In genomic region chr18:6370410-6370809, GRCh38 we compare ENCODE assay signal across 19 cellular contexts. TPM values are rescaled to one million over a fixed set of nuclear protein-coding genes. Genes with fewer than 3 reads are reported as not detected.
A peak's percentile ranks its signal among the peaks of the same experiment; 100 is the strongest.
DNase-seq lines count a peak whose midpoint lies in the region; ATAC-seq, FAIRE-seq and TF ChIP-seq lines count a peak whose summit lies in the region.
"Had no signal": no experiment of that assay in that cellular context is flagged by ENCODE, and none has a peak within 500 bp of the region (broad histone marks: within the 10 kb centered on the region; RNA-seq: fewer than 3 reads in every experiment).

No MANE protein-coding gene starts in this region.

- no peak for TF ChIP-seq POLR2A in H1 (IDR thresholded peaks at IDR 0.05; ENCODE audit: control extremely low read depth in 1 of 2, low read depth in 2 of 2, low read length in 2 of 2)

- no peaks in the 10 kb centered on the region for H4K20me1 ChIP-seq in H1 (replicated peaks in 1 of 2; ENCODE audit: control insufficient read depth in 1 of 2, insufficient read depth in 2 of 2, low read length in 2 of 2)

- 0 out of 2 replicates have a peak overlapping the region, but pooled peaks have one; percentile 75 for H2AK5ac ChIP-seq in H1 (ENCODE audit: low read depth, low read length)

- WGBS in right cardiac atrium = 36% methylated on average over 8 of the region's 8 CpGs
- WGBS in H1 (ENCODE audit: extremely low coverage in 1 of 2, insufficient coverage in 1 of 2, insufficient read length in 1 of 2, insufficient replicate concordance in 2 of 2, low coverage in 1 of 2, low lambda C conversion rate in 2 of 2, missing lambda C conversion rate in 1 of 2), 2 experiments = 96% methylated on average over 8 of the region's 8 CpGs; no CpG with 5 or more reads in 1 of the 2 experiments

- in situ Hi-C loops in KBM-7 (cut with MboI; ENCODE audit: low pct_unique_long_range_greater_than_20kb, low sequenced_read_pairs) = no loop called here

- no peak overlapping the region for H2BK5ac ChIP-seq in H1 (ENCODE audit: low read depth, low read length)

- peak; percentile 55 to 63 for ATAC-seq in right cardiac atrium
- ATAC-seq: K562; stimulated activated naive CD8-positive, alpha-beta T cell treated with anti-CD3 and anti-CD28 coated beads, Interleukin-15, Interleukin-2, amounts not matched to agents 100 U/mL and 50 U/mL, for 24 hours had no signal

- CTCF ChIA-PET in H1 (lab: Charles Lee; ENCODE audit: partially characterized antibody) = no interaction called here

- H3K9ac ChIP-seq in H1 (replicated peaks in 1 of 4; ENCODE audit: extremely low read depth in 1 of 4, low read depth in 3 of 4, low read length in 3 of 4) = no peak overlapping the region

- no peaks in the 10 kb centered on the region for H3K23me2 ChIP-seq in H1 (ENCODE audit: low read depth, low read length)

- H3K27me3 ChIP-seq in right cardiac atrium (ENCODE audit: control insufficient read depth, insufficient read depth) (no peaks in the 10 kb centered on the region), right atrium auricular region (no peaks in the 10 kb centered on the region), H1 (replicated peaks in 1 of 4; ENCODE audit: control insufficient read depth in 3 of 4, extremely low read depth in 1 of 4, insufficient read depth in 3 of 4, low read length in 3 of 4) (no peaks in the 10 kb centered on the region)

- POLR2A ChIA-PET in H1 (lab: Charles Lee; ENCODE audit: partially characterized antibody) = no interaction called here

- no peak overlapping the region for H4K5ac ChIP-seq in H1 (ENCODE audit: insufficient read length, low read depth, low read length)

- peak in 2 of 3 donors; percentile 20 to 50 for DNase-seq in right cardiac atrium
- no peak for DNase-seq in right atrium auricular region (ENCODE audit: low spot score)
- DNase-seq in NCI-H2171 treated with DMSO at 0.1 percent for 48 hours (lab: John Stamatoyannopoulos, UW) = peak; percentile 97
- no peak for DNase-seq in H1 (ENCODE audit: low read depth in 1 of 2, low spot score in 2 of 2)
- no peak for DNase-seq in HTR-8/SVneo (ENCODE audit: insufficient read length, low spot score)
- no peak for DNase-seq in KBM-7
- DNase-seq in activated naive CD4-positive, alpha-beta T cell treated with anti-CD3 and anti-CD28 coated beads, Interleukin-2, amount 50 U/mL, for 16 hours = no peak
- no peak for DNase-seq in SIG-M5 treated with dmso at 0.1 percent for 504 hours (lab: John Stamatoyannopoulos, UW; ENCODE audit: unreplicated experiment)
- DNase-seq: activated CD4-positive, alpha-beta T cell treated with anti-CD3 and anti-CD28 coated beads for 1 hour; effector CD4-positive, alpha-beta T cell; mesenchymal stem cell; NCI-H1436 treated with DMSO at 0.1 percent for 48 hours; OCI-M1; stimulated activated naive CD8-positive, alpha-beta T cell treated with anti-CD3 and anti-CD28 coated beads, Interleukin-15, Interleukin-2, amounts not matched to agents 100 U/mL and 50 U/mL, for 24 hours; T-helper 2 cell had no signal

- TF ChIP-seq CTCF in right atrium auricular region (IDR thresholded peaks at IDR 0.05) (no peak), H1 (IDR thresholded peaks at IDR 0.05; ENCODE audit: control extremely low read depth in 1 of 3, insufficient read depth in 1 of 3, low read depth in 1 of 3, low read length in 3 of 3) (no peak)

- H2BK20ac ChIP-seq in H1 (ENCODE audit: low read length) = no peak overlapping the region

- no peak for TF ChIP-seq RAD21 in H1 (IDR thresholded peaks at IDR 0.05 in 1 of 2, conservative IDR thresholded peaks at IDR 0.05 in 1 of 2; ENCODE audit: low read depth in 2 of 2, low read length in 2 of 2)

- H3K4me3 ChIP-seq in right cardiac atrium (ENCODE audit: low read length) (no peak overlapping the region), right atrium auricular region (no peak overlapping the region), H1 (ENCODE audit: extremely low read depth in 1 of 4, insufficient read depth in 2 of 4, low read depth in 3 of 4, low read length in 4 of 4) (no peak overlapping the region)
- H3K4me3 ChIP-seq: K562, skin epidermis had no signal

- intact Hi-C loops in right cardiac atrium (cut with DNase I) = no loop called here

- H3K56ac ChIP-seq in H1 (replicated peaks; ENCODE audit: insufficient read length, low read depth, low read length) = no peak overlapping the region

- no peak for TF ChIP-seq EP300 in H1 (IDR thresholded peaks at IDR 0.05; ENCODE audit: borderline replicate concordance in 1 of 2, low read depth in 2 of 2, low read length in 2 of 2)

- H3K9me3 ChIP-seq in right cardiac atrium (ENCODE audit: control insufficient read depth, low read length) (no peaks in the 10 kb centered on the region), right atrium auricular region (no peaks in the 10 kb centered on the region), H1 (ENCODE audit: insufficient read depth in 2 of 2, low read depth in 1 of 2, low read length in 1 of 2) (peaks cover 4 to 6% of the 10 kb centered on the region in 2 experiments; a peak in 3 of 4 replicates)

- no peak overlapping the region for H4K8ac ChIP-seq in H1 (ENCODE audit: extremely low read depth, insufficient read depth, low read length)

- no peak overlapping the region for H2AFZ ChIP-seq in H1 (ENCODE audit: low read length)

- peaks cover 5% of the 10 kb centered on the region for H3K4me1 ChIP-seq in right cardiac atrium (ENCODE audit: control insufficient read depth, insufficient read depth, low read length)
- peaks cover 0 to 38% of the 10 kb centered on the region in 2 donors for H3K4me1 ChIP-seq in right atrium auricular region
- H3K4me1 ChIP-seq in H1 (replicated peaks in 1 of 4; ENCODE audit: control insufficient read depth in 3 of 4, insufficient read depth in 4 of 4, low read length in 3 of 4) = peaks cover 6 to 16% (median 9%) of the 10 kb centered on the region in 4 experiments

- H3K18ac ChIP-seq in H1 (ENCODE audit: extremely low read depth, low read length) = no peak overlapping the region

- H4K91ac ChIP-seq in H1 (replicated peaks; ENCODE audit: insufficient read length, low read length) = no peak overlapping the region

- no peak overlapping the region for H2BK12ac ChIP-seq in H1 (ENCODE audit: low read depth, low read length)

- H3K79me1 ChIP-seq in H1 (ENCODE audit: low read depth, low read length) = no peaks in the 10 kb centered on the region

- no peak for FAIRE-seq in H1 (lab: Jason Lieb, UNC)
- no peak for FAIRE-seq in HTR-8/SVneo (lab: Jason Lieb, UNC)
- FAIRE-seq: bronchial epithelial cell, K562 had no signal

- H3K79me2 ChIP-seq in H1 (ENCODE audit: control insufficient read depth in 1 of 2, insufficient read depth in 2 of 2, low read length in 2 of 2) = no peaks in the 10 kb centered on the region

- H3K4me2 ChIP-seq in H1 (ENCODE audit: insufficient read depth in 1 of 2, low read depth in 2 of 2, low read length in 2 of 2) = no peak overlapping the region

- H3K27ac ChIP-seq in right cardiac atrium (ENCODE audit: low read length) (no peak overlapping the region), right atrium auricular region (peak overlapping the region in 1 of 2 donors; percentile 24), H1 (ENCODE audit: low read depth, low read length) (no peak overlapping the region)
- H3K27ac ChIP-seq: skin epidermis had no signal

- H3K14ac ChIP-seq in H1 (ENCODE audit: insufficient read length) = no peak overlapping the region

- H3K23ac ChIP-seq in H1 (ENCODE audit: insufficient read length) = no peak overlapping the region

- no peak overlapping the region for H3K4ac ChIP-seq in H1 (replicated peaks; ENCODE audit: insufficient read length, low read depth, low read length)

- H2BK120ac ChIP-seq in H1 (replicated peaks; ENCODE audit: low read depth, low read length) = no peak overlapping the region

- no peak overlapping the region for H2BK15ac ChIP-seq in H1 (ENCODE audit: low read length)

- H3K36me3 ChIP-seq in right atrium auricular region (no peaks in the 10 kb centered on the region), H1 (ENCODE audit: control insufficient read depth in 2 of 4, insufficient read depth in 4 of 4, low read length in 3 of 4) (no peaks in the 10 kb centered on the region)

RNA-seq across cellular contexts. Expression of gene L3MBTL4, which starts 44.3 kb away (rescaled TPM):
- total RNA-seq in right cardiac atrium (10 to 100 TPM; 27.3 to 36.9 (median 33.1) TPM), right atrium auricular region (10 to 100 TPM in 1 of 2 donors, 1 to 10 TPM in 1; 6.6 to 10.5 TPM)
- polyA plus RNA-seq in right cardiac atrium (4.9 TPM), H1 (2011; rRNA removed) (0.67 and 1.0 TPM in 2 replicates)
- 2.1 and 2.4 TPM in 2 replicates for total RNA-seq in H1 (2021; fragmentation: NEBNext Ultra II Directional; extraction: Animal tissue kit (Norgen Biotek cat#: 25700))
- polyA plus RNA-seq in H1 (2011; cell fraction: cytosol; rRNA removed) = 0.84 TPM
- 1.7 TPM for polyA plus RNA-seq in H1 (2011; cell fraction: nucleus; rRNA removed)
- polyA plus RNA-seq in H1 (2012, experiment 1 of 2) = 1.1 to 2.1 TPM (median 1.4 TPM) in 4 replicates
- polyA plus RNA-seq in H1 (2012, experiment 2 of 2) = 0.13 TPM
- polyA plus RNA-seq in H1 (2013, experiment 1 of 2) = 0.59 TPM
- polyA plus RNA-seq in H1 (2013, experiment 2 of 2) = 0.53 TPM
- 1.6 and 5.5 TPM in 2 replicates for polyA minus RNA-seq in H1 (2011; rRNA and poly(A)+ RNA removed)
- polyA minus RNA-seq in H1 (2011; cell fraction: cytosol; rRNA and poly(A)+ RNA removed) = 0.29 TPM
- 9.4 TPM for polyA minus RNA-seq in H1 (2011; cell fraction: nucleus; rRNA and poly(A)+ RNA removed)
- total RNA-seq: fibroblast of villous mesenchyme, K562 had no signal
- polyA plus RNA-seq: K562 had no signal

Comparison
In these comparisons a context has a peak if more than half of its experiments do, and no peak if none do; other contexts are left out.
1. DNase-seq: peak in right cardiac atrium (2 of 3) and NCI-H2171 treated with DMSO at 0.1 percent for 48 hours (single experiment); none in right atrium auricular region (single experiment), H1 (0 of 2), HTR-8/SVneo (single experiment), KBM-7 (single experiment), activated naive CD4-positive, alpha-beta T cell treated with anti-CD3 and anti-CD28 coated beads, Interleukin-2, amount 50 U/mL, for 16 hours (single experiment) and SIG-M5 treated with dmso at 0.1 percent for 504 hours (single experiment).